In the genomic region with DNA sequence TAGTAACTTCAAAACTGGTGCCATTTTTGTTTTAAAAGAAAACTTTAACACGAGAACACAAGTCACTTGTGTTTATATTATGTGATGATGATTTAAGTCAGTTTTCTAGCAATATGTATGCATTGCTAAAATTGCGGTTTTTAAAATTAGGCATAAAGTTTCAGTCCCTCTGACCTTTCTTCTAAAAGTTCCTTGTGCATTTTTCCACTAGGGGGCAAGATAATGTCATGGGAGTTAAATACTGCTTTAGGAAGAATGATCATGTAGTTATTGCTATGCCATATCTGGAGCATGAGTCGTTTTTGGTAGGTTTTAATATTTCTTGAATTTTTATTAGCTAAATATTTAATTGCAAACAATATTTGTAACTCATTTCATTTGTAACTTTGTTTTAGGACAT, we compare ENCODE assay signal across 8 cellular contexts. TPM values are rescaled to one million over a fixed set of nuclear protein-coding genes. Genes with fewer than 3 reads are reported as not detected.
DNase-seq lines count a peak whose midpoint lies in the region; ATAC-seq, FAIRE-seq and TF ChIP-seq lines count a peak whose summit lies in the region.

No MANE protein-coding gene starts in this region.

- no peaks in the 10 kb centered on the region for H3K9me2 ChIP-seq in DOHH2 (replicated peaks; ENCODE audit: control insufficient read depth, low read length)

- DNase-seq in astrocyte (ENCODE audit: low read depth) (peak; percentile 16), kidney tubule cell (ENCODE audit: low spot score) (peak; percentile 53), ureter (ENCODE audit: low spot score) (no peak), GM19238 (ENCODE audit: insufficient read length, low spot score) (no peak), NCI-H187 (lab: John Stamatoyannopoulos, UW) (no peak)

- FAIRE-seq in astrocyte (lab: Jason Lieb, UNC) = peak; percentile 63

- no peak for ATAC-seq in HG02623 (IDR thresholded peaks at IDR 0.05; ENCODE audit: unreplicated experiment)

- H3K4me1 ChIP-seq in DOHH2 (ENCODE audit: control insufficient read depth, low read length) = 0 out of 2 replicates have a peak, but pooled peaks cover 1% of the 10 kb centered on the region
- H3K4me1 ChIP-seq in astrocyte (ENCODE audit: insufficient read depth, low read length) = no peaks in the 10 kb centered on the region

- H3K36me3 ChIP-seq in DOHH2 (ENCODE audit: control insufficient read depth, low read length) (peaks cover 93% of the 10 kb centered on the region), astrocyte (ENCODE audit: insufficient read depth, low read length) (no peaks in the 10 kb centered on the region)

- H3K27ac Mint-ChIP-seq in astrocyte (ENCODE audit: unreplicated experiment) = no peak overlapping the region

- no peak overlapping the region for H3K9ac ChIP-seq in astrocyte (ENCODE audit: low read length)

- TF ChIP-seq CTCF in DOHH2 (IDR thresholded peaks at IDR 0.05; ENCODE audit: low read depth, low read length, poor library complexity, severe bottlenecking) (peak; percentile 61), LNCAP (IDR thresholded peaks at IDR 0.05) (peak; percentile 64), astrocyte (IDR thresholded peaks at IDR 0.05; ENCODE audit: insufficient read depth, low read depth, low read length) (peak; percentile 61)

- H2AFZ ChIP-seq in astrocyte (ENCODE audit: low read depth, low read length) = no peak overlapping the region

- H3K79me2 ChIP-seq in DOHH2 (ENCODE audit: control insufficient read depth, low read length) (peaks cover 31% of the 10 kb centered on the region), astrocyte (ENCODE audit: insufficient read depth, low read length) (no peaks in the 10 kb centered on the region)

- no peaks in the 10 kb centered on the region for H3K27me3 Mint-ChIP-seq in astrocyte (ENCODE audit: low read depth, unreplicated experiment)

- H3K27me3 ChIP-seq in DOHH2 (ENCODE audit: control insufficient read depth, low read length) (no peaks in the 10 kb centered on the region), astrocyte (ENCODE audit: insufficient read depth, low read length) (no peaks in the 10 kb centered on the region)

- H3K4me3 Mint-ChIP-seq in astrocyte (ENCODE audit: unreplicated experiment) = no peak overlapping the region

- no peaks in the 10 kb centered on the region for H3K9me3 Mint-ChIP-seq in astrocyte (ENCODE audit: unreplicated experiment)

- H3K4me3 ChIP-seq in DOHH2 (ENCODE audit: low read length) (no peak overlapping the region), astrocyte (ENCODE audit: insufficient read depth, low read depth, low read length) (no peak overlapping the region)

- H3K4me1 Mint-ChIP-seq in astrocyte (ENCODE audit: low read depth, unreplicated experiment) = no peaks in the 10 kb centered on the region

- H4K20me1 ChIP-seq in DOHH2 (ENCODE audit: control insufficient read depth, insufficient read depth, low read depth, low read length) = no peaks in the 10 kb centered on the region
- H4K20me1 ChIP-seq in astrocyte (ENCODE audit: insufficient read depth, low read length) = no peaks in the 10 kb centered on the region

- no peak overlapping the region for H3K27ac ChIP-seq in DOHH2 (ENCODE audit: low read depth, low read length)
- no peak overlapping the region for H3K27ac ChIP-seq in astrocyte (ENCODE audit: low read depth, low read length)

- no peak overlapping the region for H3K4me2 ChIP-seq in DOHH2 (ENCODE audit: low read length)
- H3K4me2 ChIP-seq in astrocyte (ENCODE audit: low read length) = no peak overlapping the region

- H3F3A ChIP-seq in DOHH2 (ENCODE audit: control insufficient read depth, insufficient read depth) = peaks cover 13% of the 10 kb centered on the region

- H3K36me3 Mint-ChIP-seq in astrocyte (ENCODE audit: low read depth, unreplicated experiment) = no peaks in the 10 kb centered on the region

- H3K9me3 ChIP-seq in DOHH2 (ENCODE audit: control insufficient read depth, insufficient read depth, low read length) (no peaks in the 10 kb centered on the region), astrocyte (ENCODE audit: insufficient read depth, low read depth, low read length) (no peaks in the 10 kb centered on the region)

RNA-seq across cellular contexts. Expression of a gene that starts 10.7 kb away (rescaled TPM):
- total RNA-seq in astrocyte (3.3 and 4.0 TPM in 2 replicates), ureter (4.9 TPM)

Comparison
In these comparisons a context has a peak if more than half of its experiments do, and no peak if none do; other contexts are left out.
1. DNase-seq: peak in astrocyte (single experiment) and kidney tubule cell (single experiment); none in ureter (single experiment), GM19238 (single experiment) and NCI-H187 (0 of 2).
2. Peak in every context shown above with its lines, with median percentiles within 50 percentile points of each other: CTCF ChIP-seq.